11 cellular contexts compared by ENCODE assay signal in genomic region chr12:108516511-108517275, GRCh38. TPM values are rescaled to one million over a fixed set of nuclear protein-coding genes. Genes with fewer than 3 reads are reported as not detected.
DNase-seq lines count a peak whose midpoint lies in the region; ATAC-seq and TF ChIP-seq lines count a peak whose summit lies in the region.
"Had no signal": no experiment of that assay in that cellular context is flagged by ENCODE, and none has a peak within 500 bp of the region (broad histone marks: within the 10 kb centered on the region; RNA-seq: fewer than 3 reads in every experiment).

No MANE protein-coding gene starts in this region.

- peaks cover 17% of the 10 kb centered on the region for H3K4me1 ChIP-seq in OCI-LY1 (ENCODE audit: insufficient read depth, low read length, severe bottlenecking)

- no peak overlapping the region for H3K27ac Mint-ChIP-seq in activated CD8-positive, alpha-beta memory T cell treated with anti-CD3 and anti-CD28 coated beads, Interleukin-2, amount 10 ng/mL, durations not matched to agents 7 days and 5 days

- peak overlapping the region; percentile 92; the same call in 1 of the 2 replicates for H3K9ac ChIP-seq in OCI-LY1 (ENCODE audit: low read length)

- no peaks in the 10 kb centered on the region for H3K9me3 Mint-ChIP-seq in activated CD8-positive, alpha-beta memory T cell treated with anti-CD3 and anti-CD28 coated beads, Interleukin-2, amount 10 ng/mL, durations not matched to agents 7 days and 5 days (ENCODE audit: low read depth)

- DNase-seq in activated CD8-positive, alpha-beta memory T cell treated with anti-CD3 and anti-CD28 coated beads, Interleukin-2, amount 10 ng/mL, durations not matched to agents 7 days and 5 days = no peak
- DNase-seq in activated CD8-positive, alpha-beta memory T cell treated with anti-CD3 and anti-CD28 coated beads, Interleukin-2, amount 50 U/mL, for 48 hours = no peak
- peak; percentile 23 for DNase-seq in choroid plexus epithelial cell (ENCODE audit: low read depth)
- DNase-seq in retinal pigment epithelial cell (ENCODE audit: low read depth) = no peak
- DNase-seq in SKM-1 (lab: John Stamatoyannopoulos, UW; ENCODE audit: unreplicated experiment) = no peak
- no peak for DNase-seq in NOMO-1 treated with DMSO at 0.1 percent for 48 hours (lab: John Stamatoyannopoulos, UW; ENCODE audit: unreplicated experiment)
- DNase-seq: NCI-H2171 treated with DMSO at 0.1 percent for 48 hours had no signal

- ATAC-seq in activated CD8-positive, alpha-beta memory T cell treated with anti-CD3 and anti-CD28 coated beads, Interleukin-2, amount 10 ng/mL, durations not matched to agents 7 days and 5 days = no peak
- no peak for ATAC-seq in GM18873 (IDR thresholded peaks at IDR 0.05; ENCODE audit: low FRiP score, unreplicated experiment)
- ATAC-seq: gastroesophageal sphincter had no signal

- CTCF ChIA-PET in activated CD8-positive, alpha-beta memory T cell treated with anti-CD3 and anti-CD28 coated beads, Interleukin-2, amount 10 ng/mL, durations not matched to agents 7 days and 5 days (lab: Charles Lee) = interaction anchor here (1.8 to 2.3 kb wide), 2 partner anchors 45 to 434 kb away, joined by 5 to 8 read pairs; partner anchors contain the start of genes ISCU and SART3

- H3K27me3 ChIP-seq in OCI-LY1 (ENCODE audit: insufficient read depth, low read length) = no peaks in the 10 kb centered on the region
- H3K27me3 ChIP-seq: gastroesophageal sphincter, suprapubic skin had no signal

- H3K79me2 ChIP-seq in OCI-LY1 (ENCODE audit: insufficient read depth, low read length) = no peaks in the 10 kb centered on the region

- peaks cover 23% of the 10 kb centered on the region for H3K4me1 Mint-ChIP-seq in activated CD8-positive, alpha-beta memory T cell treated with anti-CD3 and anti-CD28 coated beads, Interleukin-2, amount 10 ng/mL, durations not matched to agents 7 days and 5 days

- no peaks in the 10 kb centered on the region for H4K20me1 ChIP-seq in OCI-LY1 (ENCODE audit: insufficient read depth, low read length)

- H3K36me3 ChIP-seq in OCI-LY1 (ENCODE audit: insufficient read depth, low read length) = peaks cover 37% of the 10 kb centered on the region

- no peaks in the 10 kb centered on the region for H3K9me2 ChIP-seq in OCI-LY1 (ENCODE audit: low read depth, low read length)

- H3K27ac ChIP-seq in OCI-LY1 (ENCODE audit: low read depth, low read length, poor library complexity, severe bottlenecking) = peak overlapping the region; percentile 32
- H3K27ac ChIP-seq: suprapubic skin had no signal

- peak overlapping the region; percentile 87 for H3K4me3 Mint-ChIP-seq in activated CD8-positive, alpha-beta memory T cell treated with anti-CD3 and anti-CD28 coated beads, Interleukin-2, amount 10 ng/mL, durations not matched to agents 7 days and 5 days

- H3K9me3 ChIP-seq in OCI-LY1 (ENCODE audit: low read length) = no peaks in the 10 kb centered on the region
- H3K9me3 ChIP-seq: gastroesophageal sphincter, suprapubic skin had no signal

- TF ChIP-seq CTCF in OCI-LY1 (IDR thresholded peaks at IDR 0.05; ENCODE audit: low read length) (no peak; the same call in 1 of the 2 replicates), choroid plexus epithelial cell (conservative IDR thresholded peaks at IDR 0.05; ENCODE audit: low read depth, low read length) (peak; percentile 32), retinal pigment epithelial cell (conservative IDR thresholded peaks at IDR 0.05; ENCODE audit: low read depth, low read length) (peak; percentile 37)

- H3F3A ChIP-seq in OCI-LY1 (ENCODE audit: insufficient read depth, low read length) = no peaks in the 10 kb centered on the region

- no peaks in the 10 kb centered on the region for H3K27me3 Mint-ChIP-seq in activated CD8-positive, alpha-beta memory T cell treated with anti-CD3 and anti-CD28 coated beads, Interleukin-2, amount 10 ng/mL, durations not matched to agents 7 days and 5 days

- no peak overlapping the region for H2AFZ ChIP-seq in OCI-LY1 (ENCODE audit: low read length)

- H3K4me2 ChIP-seq in OCI-LY1 (ENCODE audit: low read length) = peak overlapping the region; percentile 97; the same call in 1 of the 2 replicates

- H3K36me3 Mint-ChIP-seq in activated CD8-positive, alpha-beta memory T cell treated with anti-CD3 and anti-CD28 coated beads, Interleukin-2, amount 10 ng/mL, durations not matched to agents 7 days and 5 days = peaks cover 23% of the 10 kb centered on the region

- peak overlapping the region; percentile 94 for H3K4me3 ChIP-seq in OCI-LY1 (ENCODE audit: low read depth, low read length, poor library complexity, severe bottlenecking)
- H3K4me3 ChIP-seq in choroid plexus epithelial cell (ENCODE audit: low read depth, low read length) = no peak overlapping the region
- H3K4me3 ChIP-seq in retinal pigment epithelial cell (ENCODE audit: low read length) = no peak overlapping the region

RNA-seq across cellular contexts. Expression of gene FICD, which starts 1.6 kb away (rescaled TPM):
- 1 to 10 TPM; 5.8 to 6.1 TPM for total RNA-seq in activated CD8-positive, alpha-beta memory T cell treated with anti-CD3 and anti-CD28 coated beads, Interleukin-2, amount 10 ng/mL, durations not matched to agents 7 days and 5 days

RNA-seq across cellular contexts. Expression of gene SART3, which starts 44.3 kb away (rescaled TPM):
- 10 to 100 TPM; 81.2 to 99.7 TPM for total RNA-seq in activated CD8-positive, alpha-beta memory T cell treated with anti-CD3 and anti-CD28 coated beads, Interleukin-2, amount 10 ng/mL, durations not matched to agents 7 days and 5 days

RNA-seq across cellular contexts. Expression of gene ISCU, which starts 45.7 kb away (rescaled TPM):
- total RNA-seq in activated CD8-positive, alpha-beta memory T cell treated with anti-CD3 and anti-CD28 coated beads, Interleukin-2, amount 10 ng/mL, durations not matched to agents 7 days and 5 days = 10 to 100 TPM; 64.2 to 86.9 TPM
